1 cellular context compared by ENCODE assay signal in genomic region chr5:141691286-141691866, GRCh38.
TF ChIP-seq lines count a peak whose summit lies in the region.

No MANE protein-coding gene starts in this region.

TF ChIP-seq in K562, 482 proteins besides CTCF, POLR2A, EP300 and RAD21 (continued from another document and continues in another):
- TF ChIP-seq, protein P1, sequence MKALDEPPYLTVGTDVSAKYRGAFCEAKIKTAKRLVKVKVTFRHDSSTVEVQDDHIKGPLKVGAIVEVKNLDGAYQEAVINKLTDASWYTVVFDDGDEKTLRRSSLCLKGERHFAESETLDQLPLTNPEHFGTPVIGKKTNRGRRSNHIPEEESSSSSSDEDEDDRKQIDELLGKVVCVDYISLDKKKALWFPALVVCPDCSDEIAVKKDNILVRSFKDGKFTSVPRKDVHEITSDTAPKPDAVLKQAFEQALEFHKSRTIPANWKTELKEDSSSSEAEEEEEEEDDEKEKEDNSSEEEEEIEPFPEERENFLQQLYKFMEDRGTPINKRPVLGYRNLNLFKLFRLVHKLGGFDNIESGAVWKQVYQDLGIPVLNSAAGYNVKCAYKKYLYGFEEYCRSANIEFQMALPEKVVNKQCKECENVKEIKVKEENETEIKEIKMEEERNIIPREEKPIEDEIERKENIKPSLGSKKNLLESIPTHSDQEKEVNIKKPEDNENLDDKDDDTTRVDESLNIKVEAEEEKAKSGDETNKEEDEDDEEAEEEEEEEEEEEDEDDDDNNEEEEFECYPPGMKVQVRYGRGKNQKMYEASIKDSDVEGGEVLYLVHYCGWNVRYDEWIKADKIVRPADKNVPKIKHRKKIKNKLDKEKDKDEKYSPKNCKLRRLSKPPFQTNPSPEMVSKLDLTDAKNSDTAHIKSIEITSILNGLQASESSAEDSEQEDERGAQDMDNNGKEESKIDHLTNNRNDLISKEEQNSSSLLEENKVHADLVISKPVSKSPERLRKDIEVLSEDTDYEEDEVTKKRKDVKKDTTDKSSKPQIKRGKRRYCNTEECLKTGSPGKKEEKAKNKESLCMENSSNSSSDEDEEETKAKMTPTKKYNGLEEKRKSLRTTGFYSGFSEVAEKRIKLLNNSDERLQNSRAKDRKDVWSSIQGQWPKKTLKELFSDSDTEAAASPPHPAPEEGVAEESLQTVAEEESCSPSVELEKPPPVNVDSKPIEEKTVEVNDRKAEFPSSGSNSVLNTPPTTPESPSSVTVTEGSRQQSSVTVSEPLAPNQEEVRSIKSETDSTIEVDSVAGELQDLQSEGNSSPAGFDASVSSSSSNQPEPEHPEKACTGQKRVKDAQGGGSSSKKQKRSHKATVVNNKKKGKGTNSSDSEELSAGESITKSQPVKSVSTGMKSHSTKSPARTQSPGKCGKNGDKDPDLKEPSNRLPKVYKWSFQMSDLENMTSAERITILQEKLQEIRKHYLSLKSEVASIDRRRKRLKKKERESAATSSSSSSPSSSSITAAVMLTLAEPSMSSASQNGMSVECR (CRISPR knock-in tag; IDR thresholded peaks at IDR 0.05): no peak
- TF ChIP-seq RBM39 (optimal IDR thresholded peaks at IDR 0.05; ENCODE audit: low read depth, low read length) (no peak), DNMT1 (IDR thresholded peaks at IDR 0.05) (no peak), ZNF12 (CRISPR knock-in tag; IDR thresholded peaks at IDR 0.05) (no peak), NFXL1 (CRISPR knock-in tag; IDR thresholded peaks at IDR 0.05) (no peak), ZNF764 (CRISPR knock-in tag; IDR thresholded peaks at IDR 0.05; ENCODE audit: low read depth) (no peak), ZNF79 (CRISPR knock-in tag; IDR thresholded peaks at IDR 0.05; ENCODE audit: low read depth) (no peak), ZBTB7A (IDR thresholded peaks at IDR 0.05; ENCODE audit: borderline replicate concordance, control insufficient read depth, low read depth, low read length) (peak; percentile 42; the same call in 1 of the 2 replicates), TFAP4 (CRISPR knock-in tag; IDR thresholded peaks at IDR 0.05; ENCODE audit: borderline replicate concordance) (no peak; the same call in none of the 2 replicates), MAFF (IDR thresholded peaks at IDR 0.05; ENCODE audit: low read length) (peak; percentile 63), ZNF780A (CRISPR knock-in tag; IDR thresholded peaks at IDR 0.05) (no peak), CGGBP1 (CRISPR knock-in tag; IDR thresholded peaks at IDR 0.05) (no peak), STAT5A (IDR thresholded peaks at IDR 0.05; ENCODE audit: borderline replicate concordance, low read length) (peak; percentile 77), USF1 (CRISPR knock-in tag; IDR thresholded peaks at IDR 0.05) (no peak), ZNF586 (CRISPR knock-in tag; conservative IDR thresholded peaks at IDR 0.05) (no peak), ZNF695 (CRISPR knock-in tag; IDR thresholded peaks at IDR 0.05) (no peak), ZNF280B (CRISPR knock-in tag; IDR thresholded peaks at IDR 0.05) (no peak), MBD2 (IDR thresholded peaks at IDR 0.05; ENCODE audit: borderline replicate concordance, low read depth) (peak; percentile 70), ZNF24 (IDR thresholded peaks at IDR 0.05) (no peak), TBP (optimal IDR thresholded peaks at IDR 0.05; ENCODE audit: low read depth, low read length) (peak; percentile 51), NKRF (IDR thresholded peaks at IDR 0.05; ENCODE audit: borderline replicate concordance) (no peak), SP1 (CRISPR knock-in tag; IDR thresholded peaks at IDR 0.05) (no peak; the same call in 1 of the 2 replicates), ZNF583 (CRISPR knock-in tag; IDR thresholded peaks at IDR 0.05) (no peak), RBM17 (IDR thresholded peaks at IDR 0.05; ENCODE audit: borderline replicate concordance, low read depth, low read length) (no peak), POLR2B (IDR thresholded peaks at IDR 0.05; ENCODE audit: low read depth, partially characterized antibody) (no peak), REST (CRISPR knock-in tag; IDR thresholded peaks at IDR 0.05; ENCODE audit: low read depth) (no peak), CBX8 (IDR thresholded peaks at IDR 0.05; ENCODE audit: borderline replicate concordance, extremely low read depth, low read depth, low read length, poor library complexity, severe bottlenecking) (no peak), ZNF124 (CRISPR knock-in tag; IDR thresholded peaks at IDR 0.05) (no peak), HDAC1 (IDR thresholded peaks at IDR 0.05) (peak in 1 of 2 experiments; percentile 52; a peak in 2 of 4 replicates), ESRRB (CRISPR knock-in tag; IDR thresholded peaks at IDR 0.05; ENCODE audit: borderline replicate concordance) (no peak), E2F3 (CRISPR knock-in tag; IDR thresholded peaks at IDR 0.05) (peak; percentile 11; the same call in 1 of the 2 replicates), MTF1 (CRISPR knock-in tag; IDR thresholded peaks at IDR 0.05; ENCODE audit: borderline replicate concordance) (no peak), CAMTA2 (CRISPR knock-in tag; conservative IDR thresholded peaks at IDR 0.05) (no peak), HEY1 (CRISPR knock-in tag; IDR thresholded peaks at IDR 0.05; ENCODE audit: borderline replicate concordance) (peak; percentile 84), TAF15 (IDR thresholded peaks at IDR 0.05; ENCODE audit: low read depth, low read length) (no peak), BMI1 (IDR thresholded peaks at IDR 0.05; ENCODE audit: low read length) (no peak), SMARCE1 (IDR thresholded peaks at IDR 0.05) (peak; percentile 99), CBFA2T2 (conservative IDR thresholded peaks at IDR 0.05) (peak; percentile 92), HMG20B (CRISPR knock-in tag; IDR thresholded peaks at IDR 0.05) (no peak), CEBPB (tag; IDR thresholded peaks at IDR 0.05) (peak; percentile 70), ZNF785 (CRISPR knock-in tag; IDR thresholded peaks at IDR 0.05) (no peak)
- TF ChIP-seq, protein P2, sequence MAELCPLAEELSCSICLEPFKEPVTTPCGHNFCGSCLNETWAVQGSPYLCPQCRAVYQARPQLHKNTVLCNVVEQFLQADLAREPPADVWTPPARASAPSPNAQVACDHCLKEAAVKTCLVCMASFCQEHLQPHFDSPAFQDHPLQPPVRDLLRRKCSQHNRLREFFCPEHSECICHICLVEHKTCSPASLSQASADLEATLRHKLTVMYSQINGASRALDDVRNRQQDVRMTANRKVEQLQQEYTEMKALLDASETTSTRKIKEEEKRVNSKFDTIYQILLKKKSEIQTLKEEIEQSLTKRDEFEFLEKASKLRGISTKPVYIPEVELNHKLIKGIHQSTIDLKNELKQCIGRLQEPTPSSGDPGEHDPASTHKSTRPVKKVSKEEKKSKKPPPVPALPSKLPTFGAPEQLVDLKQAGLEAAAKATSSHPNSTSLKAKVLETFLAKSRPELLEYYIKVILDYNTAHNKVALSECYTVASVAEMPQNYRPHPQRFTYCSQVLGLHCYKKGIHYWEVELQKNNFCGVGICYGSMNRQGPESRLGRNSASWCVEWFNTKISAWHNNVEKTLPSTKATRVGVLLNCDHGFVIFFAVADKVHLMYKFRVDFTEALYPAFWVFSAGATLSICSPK (IDR thresholded peaks at IDR 0.05; ENCODE audit: borderline replicate concordance): no peak
- TF ChIP-seq, protein P3, sequence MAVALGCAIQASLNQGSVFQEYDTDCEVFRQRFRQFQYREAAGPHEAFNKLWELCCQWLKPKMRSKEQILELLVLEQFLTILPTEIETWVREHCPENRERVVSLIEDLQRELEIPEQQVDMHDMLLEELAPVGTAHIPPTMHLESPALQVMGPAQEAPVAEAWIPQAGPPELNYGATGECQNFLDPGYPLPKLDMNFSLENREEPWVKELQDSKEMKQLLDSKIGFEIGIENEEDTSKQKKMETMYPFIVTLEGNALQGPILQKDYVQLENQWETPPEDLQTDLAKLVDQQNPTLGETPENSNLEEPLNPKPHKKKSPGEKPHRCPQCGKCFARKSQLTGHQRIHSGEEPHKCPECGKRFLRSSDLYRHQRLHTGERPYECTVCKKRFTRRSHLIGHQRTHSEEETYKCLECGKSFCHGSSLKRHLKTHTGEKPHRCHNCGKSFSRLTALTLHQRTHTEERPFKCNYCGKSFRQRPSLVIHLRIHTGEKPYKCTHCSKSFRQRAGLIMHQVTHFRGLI (CRISPR knock-in tag; IDR thresholded peaks at IDR 0.05): no peak
- TF ChIP-seq, protein P4, sequence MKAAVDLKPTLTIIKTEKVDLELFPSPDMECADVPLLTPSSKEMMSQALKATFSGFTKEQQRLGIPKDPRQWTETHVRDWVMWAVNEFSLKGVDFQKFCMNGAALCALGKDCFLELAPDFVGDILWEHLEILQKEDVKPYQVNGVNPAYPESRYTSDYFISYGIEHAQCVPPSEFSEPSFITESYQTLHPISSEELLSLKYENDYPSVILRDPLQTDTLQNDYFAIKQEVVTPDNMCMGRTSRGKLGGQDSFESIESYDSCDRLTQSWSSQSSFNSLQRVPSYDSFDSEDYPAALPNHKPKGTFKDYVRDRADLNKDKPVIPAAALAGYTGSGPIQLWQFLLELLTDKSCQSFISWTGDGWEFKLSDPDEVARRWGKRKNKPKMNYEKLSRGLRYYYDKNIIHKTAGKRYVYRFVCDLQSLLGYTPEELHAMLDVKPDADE (conservative IDR thresholded peaks at IDR 0.05; ENCODE audit: control insufficient read depth, low read depth, low read length): 0 out of 2 replicates have a peak, but pooled peaks have one; percentile 19
- TF ChIP-seq, protein P5, sequence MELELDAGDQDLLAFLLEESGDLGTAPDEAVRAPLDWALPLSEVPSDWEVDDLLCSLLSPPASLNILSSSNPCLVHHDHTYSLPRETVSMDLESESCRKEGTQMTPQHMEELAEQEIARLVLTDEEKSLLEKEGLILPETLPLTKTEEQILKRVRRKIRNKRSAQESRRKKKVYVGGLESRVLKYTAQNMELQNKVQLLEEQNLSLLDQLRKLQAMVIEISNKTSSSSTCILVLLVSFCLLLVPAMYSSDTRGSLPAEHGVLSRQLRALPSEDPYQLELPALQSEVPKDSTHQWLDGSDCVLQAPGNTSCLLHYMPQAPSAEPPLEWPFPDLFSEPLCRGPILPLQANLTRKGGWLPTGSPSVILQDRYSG (tag; conservative IDR thresholded peaks at IDR 0.05; ENCODE audit: low read depth): no peak; the same call in 1 of the 2 replicates
